ENCODE assay signal across 2 cellular contexts in the genomic region with DNA sequence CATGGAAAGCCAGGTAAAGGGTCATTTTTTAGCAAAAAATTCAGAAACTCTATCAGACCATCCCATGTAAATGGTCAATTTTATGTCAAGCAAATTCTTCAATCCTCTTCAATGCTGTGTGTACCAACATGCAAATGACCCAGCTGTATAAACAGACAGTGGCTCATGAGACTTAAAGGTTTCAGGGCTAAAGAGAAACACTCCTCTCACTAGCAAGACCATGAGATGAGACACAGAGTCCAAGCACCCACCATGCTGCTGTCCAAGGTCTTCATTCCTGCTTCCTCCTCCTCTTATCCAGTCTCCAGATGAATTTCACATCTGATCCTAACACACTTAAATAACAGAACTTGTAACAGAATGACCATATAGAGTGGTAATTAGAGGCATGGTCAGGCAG.
TF ChIP-seq lines count a peak whose summit lies in the region.

No MANE protein-coding gene starts in this region.

TF ChIP-seq in SK-N-SH, 30 proteins besides CTCF, POLR2A, EP300 and RAD21 (continued from another document):
- TF ChIP-seq, protein P1, sequence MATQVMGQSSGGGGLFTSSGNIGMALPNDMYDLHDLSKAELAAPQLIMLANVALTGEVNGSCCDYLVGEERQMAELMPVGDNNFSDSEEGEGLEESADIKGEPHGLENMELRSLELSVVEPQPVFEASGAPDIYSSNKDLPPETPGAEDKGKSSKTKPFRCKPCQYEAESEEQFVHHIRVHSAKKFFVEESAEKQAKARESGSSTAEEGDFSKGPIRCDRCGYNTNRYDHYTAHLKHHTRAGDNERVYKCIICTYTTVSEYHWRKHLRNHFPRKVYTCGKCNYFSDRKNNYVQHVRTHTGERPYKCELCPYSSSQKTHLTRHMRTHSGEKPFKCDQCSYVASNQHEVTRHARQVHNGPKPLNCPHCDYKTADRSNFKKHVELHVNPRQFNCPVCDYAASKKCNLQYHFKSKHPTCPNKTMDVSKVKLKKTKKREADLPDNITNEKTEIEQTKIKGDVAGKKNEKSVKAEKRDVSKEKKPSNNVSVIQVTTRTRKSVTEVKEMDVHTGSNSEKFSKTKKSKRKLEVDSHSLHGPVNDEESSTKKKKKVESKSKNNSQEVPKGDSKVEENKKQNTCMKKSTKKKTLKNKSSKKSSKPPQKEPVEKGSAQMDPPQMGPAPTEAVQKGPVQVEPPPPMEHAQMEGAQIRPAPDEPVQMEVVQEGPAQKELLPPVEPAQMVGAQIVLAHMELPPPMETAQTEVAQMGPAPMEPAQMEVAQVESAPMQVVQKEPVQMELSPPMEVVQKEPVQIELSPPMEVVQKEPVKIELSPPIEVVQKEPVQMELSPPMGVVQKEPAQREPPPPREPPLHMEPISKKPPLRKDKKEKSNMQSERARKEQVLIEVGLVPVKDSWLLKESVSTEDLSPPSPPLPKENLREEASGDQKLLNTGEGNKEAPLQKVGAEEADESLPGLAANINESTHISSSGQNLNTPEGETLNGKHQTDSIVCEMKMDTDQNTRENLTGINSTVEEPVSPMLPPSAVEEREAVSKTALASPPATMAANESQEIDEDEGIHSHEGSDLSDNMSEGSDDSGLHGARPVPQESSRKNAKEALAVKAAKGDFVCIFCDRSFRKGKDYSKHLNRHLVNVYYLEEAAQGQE (IDR thresholded peaks at IDR 0.05; ENCODE audit: low read depth, low read length): 0 out of 2 replicates have a peak, but pooled peaks have one; percentile 48
TF ChIP-seq in SK-N-SH: peak in this region for 1.

TF ChIP-seq in GM23338, 12 proteins besides CTCF, POLR2A, EP300 and RAD21 (continued from another document):
- TF ChIP-seq, protein P1 (IDR thresholded peaks at IDR 0.05; ENCODE audit: unreplicated experiment): peak; percentile 52
